10 cellular contexts compared by ENCODE assay signal in the genomic region with DNA sequence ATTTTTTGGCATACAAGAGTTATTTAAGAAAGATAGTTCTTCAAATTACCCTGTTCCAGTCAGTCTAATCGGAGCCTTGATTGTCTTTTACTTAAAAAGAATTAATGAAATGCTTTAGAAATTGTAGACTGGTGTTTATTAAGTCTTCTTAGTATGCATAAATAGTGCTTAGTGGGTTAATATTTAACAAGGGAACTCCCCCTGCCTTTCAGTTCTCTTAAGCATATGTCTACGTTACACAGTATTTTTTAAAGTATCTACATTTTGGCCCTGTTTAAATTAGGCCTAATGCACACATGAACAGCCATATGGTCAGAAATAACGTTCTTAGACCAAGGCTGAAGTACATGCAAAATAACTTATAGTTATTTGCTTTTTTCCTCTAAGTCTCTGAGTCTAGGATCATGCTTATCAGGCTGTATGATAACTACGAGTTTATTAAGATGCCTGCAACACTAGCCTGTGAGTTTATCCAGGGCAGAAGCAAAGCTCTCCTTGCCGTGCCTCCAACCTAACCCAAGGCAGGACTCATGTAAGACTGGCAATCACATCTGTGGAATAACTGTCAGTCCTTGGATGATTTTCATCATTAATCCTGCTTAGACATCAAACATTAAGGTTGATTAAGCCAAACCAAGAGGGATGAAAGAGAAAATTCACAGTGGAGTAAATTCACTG. TPM values are rescaled to one million over a fixed set of nuclear protein-coding genes. Genes with fewer than 3 reads are reported as not detected.
DNase-seq lines count a peak whose midpoint lies in the region; ATAC-seq, FAIRE-seq and TF ChIP-seq lines count a peak whose summit lies in the region.
"Had no signal": no experiment of that assay in that cellular context is flagged by ENCODE, and none has a peak within 500 bp of the region (broad histone marks: within the 10 kb centered on the region; RNA-seq: fewer than 3 reads in every experiment).

No MANE protein-coding gene starts in this region.

- TF ChIP-seq CTCF in GM13977 (IDR thresholded peaks at IDR 0.05; ENCODE audit: extremely low read depth, insufficient read depth, missing control alignments): no peak

- H3K9me3 Mint-ChIP-seq in effector memory CD8-positive, alpha-beta T cell: no peaks in the 10 kb centered on the region

- no peak; the same call in 1 of the 2 replicates for TF ChIP-seq POLR2A in GM12891 (IDR thresholded peaks at IDR 0.05; ENCODE audit: low read depth, low read length)

- in situ Hi-C loops in GM13977 (cut with MboI; ENCODE audit: low pct_unique_long_range_greater_than_20kb, low sequenced_read_pairs, unreplicated experiment): loop anchor here (10.0 kb wide), 1 partner anchor 158 kb away; no protein-coding TSS in a partner anchor

- H3K27me3 Mint-ChIP-seq in effector memory CD8-positive, alpha-beta T cell: no peaks in the 10 kb centered on the region

- H3K4me1 Mint-ChIP-seq in effector memory CD8-positive, alpha-beta T cell (ENCODE audit: low read depth in 2 of 2): peaks cover 63 to 82% of the 10 kb centered on the region in 2 donors

- H3K27ac Mint-ChIP-seq in effector memory CD8-positive, alpha-beta T cell: peak overlapping the region; percentile 66 to 96

- FAIRE-seq in GM12891 (lab: Jason Lieb, UNC): no peak

- peaks cover 7% of the 10 kb centered on the region for H3K36me3 Mint-ChIP-seq in effector memory CD8-positive, alpha-beta T cell (ENCODE audit: insufficient read depth)

- H3K4me3 Mint-ChIP-seq in effector memory CD8-positive, alpha-beta T cell: peak overlapping the region; percentile 26 to 92

- ATAC-seq in GM19438 (IDR thresholded peaks at IDR 0.05; ENCODE audit: low read depth, unreplicated experiment) (peak; percentile 29), HG03196 (IDR thresholded peaks at IDR 0.05; ENCODE audit: unreplicated experiment) (peak; percentile 24)
- no peak for ATAC-seq in effector memory CD8-positive, alpha-beta T cell (replicated peaks)
- ATAC-seq: left ventricle myocardium superior had no signal

- DNase-seq in GM12891 (ENCODE audit: insufficient read length, low spot score) (no peak), GM13977 (ENCODE audit: low spot score) (no peak), anterior cingulate cortex (lab: John Stamatoyannopoulos, UW) (no peak), NCI-H146 (lab: John Stamatoyannopoulos, UW) (no peak), ureter (ENCODE audit: low spot score) (no peak)
- no peak for DNase-seq in effector memory CD8-positive, alpha-beta T cell
- DNase-seq: left ventricle myocardium superior; stimulated activated CD4-positive, alpha-beta T cell treated with anti-CD3 and anti-CD28 coated beads, Interleukin-15, amount 100 ng/mL, for 24 hours had no signal

TF ChIP-seq in GM12891, 5 proteins besides CTCF, POLR2A, EP300 and RAD21:
- TF ChIP-seq POU2F2 (IDR thresholded peaks at IDR 0.05; ENCODE audit: low read depth, low read length) (no peak), TAF1 (IDR thresholded peaks at IDR 0.05; ENCODE audit: low read depth, low read length) (no peak), PAX5 (IDR thresholded peaks at IDR 0.05; ENCODE audit: insufficient read depth, low read length, severe bottlenecking) (no peak), POLR2AphosphoS5 (IDR thresholded peaks at IDR 0.05; ENCODE audit: low read depth, low read length) (no peak), SPI1 (IDR thresholded peaks at IDR 0.05; ENCODE audit: low read depth, low read length) (peak; percentile 56)
TF ChIP-seq in GM12891: peak in this region for 1.

RNA-seq across cellular contexts. Expression of gene BCL2, which starts 6.7 kb away (rescaled TPM):
- 25.4 TPM for polyA plus RNA-seq in GM12891 (2012; ENCODE audit: low read depth, missing spikeins)
- 13.3 TPM for total RNA-seq in ureter

RNA-seq across cellular contexts. Expression of gene KDSR, which starts 54.1 kb away (rescaled TPM):
- 12.4 TPM for polyA plus RNA-seq in GM12891 (2012; ENCODE audit: low read depth, missing spikeins)
- 57.6 TPM for total RNA-seq in ureter
